In genomic region chr1:29152046-29152805, GRCh38 we compare ENCODE assay signal across 14 cellular contexts. TPM values are rescaled to one million over a fixed set of nuclear protein-coding genes. Genes with fewer than 3 reads are reported as not detected.
DNase-seq lines count a peak whose midpoint lies in the region; ATAC-seq lines count a peak whose summit lies in the region.
"Had no signal": no experiment of that assay in that cellular context is flagged by ENCODE, and none has a peak within 500 bp of the region (broad histone marks: within the 10 kb centered on the region; RNA-seq: fewer than 3 reads in every experiment).

No MANE protein-coding gene starts in this region.

- no peak overlapping the region for H2BK12ac ChIP-seq in trophoblast cell (ENCODE audit: low read length)

- H3K9ac ChIP-seq in trophoblast cell (ENCODE audit: low read length) (no peak overlapping the region), GM23248 (no peak overlapping the region)

- no peak overlapping the region for H4K8ac ChIP-seq in trophoblast cell (ENCODE audit: low read depth, low read length)

- no peak overlapping the region for H3K14ac ChIP-seq in trophoblast cell (ENCODE audit: low read length)

- ATAC-seq in activated naive CD8-positive, alpha-beta T cell treated with anti-CD3 and anti-CD28 coated beads, Interleukin-2, amount 10 ng/mL, durations not matched to agents 7 days and 5 days (ENCODE audit: low read depth): no peak
- ATAC-seq in activated naive CD8-positive, alpha-beta T cell treated with anti-CD3 and anti-CD28 coated beads, Interleukin-2, amount 50 U/mL, for 24 hours: no peak
- ATAC-seq in stimulated activated naive B cell treated with anti-CD40 and anti-IgM and Interleukin-4, amounts not matched to agents 10 μg/mL and 1 μg/mL and 100 μg/mL, for 72 hours (replicated peaks): no peak
- ATAC-seq: HCT116 had no signal

- no peaks in the 10 kb centered on the region for H3K9me2 ChIP-seq in GM23248 (ENCODE audit: insufficient read depth)

- no peak overlapping the region for H3K4me3 Mint-ChIP-seq in activated naive CD8-positive, alpha-beta T cell treated with anti-CD3 and anti-CD28 coated beads, Interleukin-2, amount 10 ng/mL, durations not matched to agents 7 days and 5 days
- no peak overlapping the region for H3K4me3 Mint-ChIP-seq in activated naive CD8-positive, alpha-beta T cell treated with anti-CD3 and anti-CD28 coated beads, Interleukin-2, amount 50 U/mL, for 24 hours
- no peak overlapping the region for H3K4me3 Mint-ChIP-seq in activated T-helper 1 cell treated with anti-CD3 and anti-CD28 coated beads, Interleukin-12 subunit alpha, Interleukin-12 subunit beta, Interleukin-2, Interleukin-4 antibody, amounts not matched to agents 30 ng/mL and 10 ng/mL and 1 ng/mL, durations not matched to agents 14 hours and 24 hours and 36 hours
- no peak overlapping the region for H3K4me3 Mint-ChIP-seq in stimulated activated naive B cell treated with anti-CD40 and anti-IgM and Interleukin-4, amounts not matched to agents 10 μg/mL and 1 μg/mL and 100 μg/mL, for 72 hours
- H3K4me3 Mint-ChIP-seq: CD8-positive, alpha-beta memory T cell had no signal

- WGBS in trophoblast cell (ENCODE audit: extremely low coverage, insufficient coverage, insufficient read length): no CpG with 5 or more reads among the region's 8 CpGs
- 95 to 96% methylated on average over 8 of the region's 8 CpGs for WGBS in GM23248 (ENCODE audit: low coverage in 1 of 2, low lambda C conversion rate in 2 of 2, missing lambda C conversion rate in 2 of 2), 2 experiments

- H3K23ac ChIP-seq in trophoblast cell (ENCODE audit: low read length): no peak overlapping the region

- no peak overlapping the region for H2BK5ac ChIP-seq in trophoblast cell (ENCODE audit: low read depth, low read length, poor library complexity)

- H3K4me2 ChIP-seq in trophoblast cell (ENCODE audit: low read length) (no peak overlapping the region), GM23248 (ENCODE audit: unreplicated experiment) (no peak overlapping the region)

- POLR2A ChIA-PET in activated naive CD8-positive, alpha-beta T cell treated with anti-CD3 and anti-CD28 coated beads, Interleukin-2, amount 10 ng/mL, durations not matched to agents 7 days and 5 days (lab: Charles Lee): no interaction called here

- no peak overlapping the region for H3K18ac ChIP-seq in trophoblast cell (ENCODE audit: low read length)

- H3K27me3 ChIP-seq in trophoblast cell (ENCODE audit: insufficient read depth, low read length): no peaks in the 10 kb centered on the region
- no peaks in the 10 kb centered on the region for H3K27me3 ChIP-seq in MG63
- no peaks in the 10 kb centered on the region for H3K27me3 ChIP-seq in GM23248 (replicated peaks; ENCODE audit: insufficient read depth)

- no peak overlapping the region for H2BK120ac ChIP-seq in trophoblast cell (ENCODE audit: insufficient read depth, low read length, poor library complexity)

- H4K12ac ChIP-seq in trophoblast cell (ENCODE audit: low read depth, low read length): no peak overlapping the region

- peaks cover 47% of the 10 kb centered on the region for H3F3A ChIP-seq in GM23248 (ENCODE audit: insufficient read depth)

- H3K27me3 Mint-ChIP-seq in activated naive CD8-positive, alpha-beta T cell treated with anti-CD3 and anti-CD28 coated beads, Interleukin-2, amount 10 ng/mL, durations not matched to agents 7 days and 5 days: no peaks in the 10 kb centered on the region
- no peaks in the 10 kb centered on the region for H3K27me3 Mint-ChIP-seq in activated naive CD8-positive, alpha-beta T cell treated with anti-CD3 and anti-CD28 coated beads, Interleukin-2, amount 50 U/mL, for 24 hours
- H3K27me3 Mint-ChIP-seq in activated T-helper 1 cell treated with anti-CD3 and anti-CD28 coated beads, Interleukin-12 subunit alpha, Interleukin-12 subunit beta, Interleukin-2, Interleukin-4 antibody, amounts not matched to agents 30 ng/mL and 10 ng/mL and 1 ng/mL, durations not matched to agents 14 hours and 24 hours and 36 hours (ENCODE audit: insufficient read depth): no peaks in the 10 kb centered on the region
- H3K27me3 Mint-ChIP-seq in stimulated activated naive B cell treated with anti-CD40 and anti-IgM and Interleukin-4, amounts not matched to agents 10 μg/mL and 1 μg/mL and 100 μg/mL, for 72 hours: no peaks in the 10 kb centered on the region
- H3K27me3 Mint-ChIP-seq: CD8-positive, alpha-beta memory T cell had no signal

- H3K4me3 ChIP-seq in trophoblast cell (ENCODE audit: low read depth, low read length): no peak overlapping the region
- no peak overlapping the region for H3K4me3 ChIP-seq in MG63
- no peak overlapping the region for H3K4me3 ChIP-seq in GM23248

- no peak overlapping the region for H2AK5ac ChIP-seq in trophoblast cell (ENCODE audit: low read length)

- H3K27ac ChIP-seq in trophoblast cell (ENCODE audit: low read depth, low read length) (no peak overlapping the region), GM23248 (no peak overlapping the region)
- H3K27ac ChIP-seq: 22Rv1 had no signal

- no peak overlapping the region for H3K27ac Mint-ChIP-seq in activated naive CD8-positive, alpha-beta T cell treated with anti-CD3 and anti-CD28 coated beads, Interleukin-2, amount 10 ng/mL, durations not matched to agents 7 days and 5 days
- no peak overlapping the region for H3K27ac Mint-ChIP-seq in activated naive CD8-positive, alpha-beta T cell treated with anti-CD3 and anti-CD28 coated beads, Interleukin-2, amount 50 U/mL, for 24 hours
- peak overlapping the region; percentile 15 for H3K27ac Mint-ChIP-seq in activated T-helper 1 cell treated with anti-CD3 and anti-CD28 coated beads, Interleukin-12 subunit alpha, Interleukin-12 subunit beta, Interleukin-2, Interleukin-4 antibody, amounts not matched to agents 30 ng/mL and 10 ng/mL and 1 ng/mL, durations not matched to agents 14 hours and 24 hours and 36 hours
- H3K27ac Mint-ChIP-seq in stimulated activated naive B cell treated with anti-CD40 and anti-IgM and Interleukin-4, amounts not matched to agents 10 μg/mL and 1 μg/mL and 100 μg/mL, for 72 hours: peak overlapping the region; percentile 51

- H3K4ac ChIP-seq in trophoblast cell (ENCODE audit: low read depth, low read length): no peak overlapping the region

- H2AFZ ChIP-seq in trophoblast cell (ENCODE audit: insufficient read depth, low read length, poor library complexity): no peak overlapping the region
- no peak overlapping the region for H2AFZ ChIP-seq in GM23248

- H3K9me3 ChIP-seq in trophoblast cell (ENCODE audit: insufficient read depth, low read depth, low read length) (no peaks in the 10 kb centered on the region), MG63 (no peaks in the 10 kb centered on the region), GM23248 (ENCODE audit: low read depth) (no peaks in the 10 kb centered on the region)

- H4K91ac ChIP-seq in trophoblast cell (ENCODE audit: low read depth, low read length): no peak overlapping the region

- H3K79me2 ChIP-seq in trophoblast cell (ENCODE audit: control insufficient read depth, insufficient read depth, low read length, poor library complexity) (peaks cover 3% of the 10 kb centered on the region), GM23248 (ENCODE audit: insufficient read depth) (peaks cover 82% of the 10 kb centered on the region)

- H3K36me3 ChIP-seq in trophoblast cell (ENCODE audit: control insufficient read depth in 1 of 2, insufficient read depth in 2 of 2, low read length in 2 of 2): peaks cover 58 to 71% of the 10 kb centered on the region in 2 experiments
- H3K36me3 ChIP-seq in MG63: peaks cover 96% of the 10 kb centered on the region
- peaks cover 76% of the 10 kb centered on the region for H3K36me3 ChIP-seq in GM23248 (ENCODE audit: low read depth)

- intact Hi-C loops in activated T-helper 1 cell treated with anti-CD3 and anti-CD28 coated beads, Interleukin-12 subunit alpha, Interleukin-12 subunit beta, Interleukin-2, Interleukin-4 antibody, amounts not matched to agents 30 ng/mL and 10 ng/mL and 1 ng/mL, durations not matched to agents 14 hours and 24 hours and 36 hours (cut with micrococcal nuclease): no loop called here

- 0 out of 2 replicates have a peak, but pooled peaks cover 4% of the 10 kb centered on the region for H4K20me1 ChIP-seq in GM23248 (ENCODE audit: insufficient read depth)

- H3K9me3 Mint-ChIP-seq in activated naive CD8-positive, alpha-beta T cell treated with anti-CD3 and anti-CD28 coated beads, Interleukin-2, amount 10 ng/mL, durations not matched to agents 7 days and 5 days: no peaks in the 10 kb centered on the region
- H3K9me3 Mint-ChIP-seq in activated naive CD8-positive, alpha-beta T cell treated with anti-CD3 and anti-CD28 coated beads, Interleukin-2, amount 50 U/mL, for 24 hours: no peaks in the 10 kb centered on the region
- H3K9me3 Mint-ChIP-seq in activated T-helper 1 cell treated with anti-CD3 and anti-CD28 coated beads, Interleukin-12 subunit alpha, Interleukin-12 subunit beta, Interleukin-2, Interleukin-4 antibody, amounts not matched to agents 30 ng/mL and 10 ng/mL and 1 ng/mL, durations not matched to agents 14 hours and 24 hours and 36 hours: no peaks in the 10 kb centered on the region
- H3K9me3 Mint-ChIP-seq in stimulated activated naive B cell treated with anti-CD40 and anti-IgM and Interleukin-4, amounts not matched to agents 10 μg/mL and 1 μg/mL and 100 μg/mL, for 72 hours: no peaks in the 10 kb centered on the region
- H3K9me3 Mint-ChIP-seq: CD8-positive, alpha-beta memory T cell had no signal

- peaks cover 55% of the 10 kb centered on the region for H3K36me3 Mint-ChIP-seq in activated naive CD8-positive, alpha-beta T cell treated with anti-CD3 and anti-CD28 coated beads, Interleukin-2, amount 10 ng/mL, durations not matched to agents 7 days and 5 days
- peaks cover 86% of the 10 kb centered on the region for H3K36me3 Mint-ChIP-seq in activated naive CD8-positive, alpha-beta T cell treated with anti-CD3 and anti-CD28 coated beads, Interleukin-2, amount 50 U/mL, for 24 hours (ENCODE audit: low read depth)
- peaks cover 67% of the 10 kb centered on the region for H3K36me3 Mint-ChIP-seq in activated T-helper 1 cell treated with anti-CD3 and anti-CD28 coated beads, Interleukin-12 subunit alpha, Interleukin-12 subunit beta, Interleukin-2, Interleukin-4 antibody, amounts not matched to agents 30 ng/mL and 10 ng/mL and 1 ng/mL, durations not matched to agents 14 hours and 24 hours and 36 hours (ENCODE audit: low read depth)
- peaks cover 60 to 74% of the 10 kb centered on the region in 2 donors for H3K36me3 Mint-ChIP-seq in stimulated activated naive B cell treated with anti-CD40 and anti-IgM and Interleukin-4, amounts not matched to agents 10 μg/mL and 1 μg/mL and 100 μg/mL, for 72 hours

- DNase-seq in activated naive CD8-positive, alpha-beta T cell treated with anti-CD3 and anti-CD28 coated beads, Interleukin-2, amount 10 ng/mL, durations not matched to agents 7 days and 5 days: peak; percentile 7
- no peak for DNase-seq in activated naive CD8-positive, alpha-beta T cell treated with anti-CD3 and anti-CD28 coated beads, Interleukin-2, amount 50 U/mL, for 24 hours
- DNase-seq in activated T-helper 1 cell treated with anti-CD3 and anti-CD28 coated beads, Interleukin-12 subunit alpha, Interleukin-12 subunit beta, Interleukin-2, Interleukin-4 antibody, amounts not matched to agents 30 ng/mL and 10 ng/mL and 1 ng/mL, durations not matched to agents 14 hours and 24 hours and 36 hours (ENCODE audit: low spot score): no peak
- DNase-seq in trophoblast cell (peak; percentile 58 to 87), MG63 (no peak), GM23248 (no peak)
- DNase-seq in stimulated activated naive B cell treated with anti-CD40 and anti-IgM and Interleukin-4, amounts not matched to agents 10 μg/mL and 1 μg/mL and 100 μg/mL, for 72 hours: no peak
- DNase-seq in activated naive CD4-positive, alpha-beta T cell treated with anti-CD3 and anti-CD28 coated beads, Interleukin-2, amount 50 U/mL, for 16 hours: no peak
- DNase-seq: Caco-2; CD8-positive, alpha-beta memory T cell; DMS53; GF-D8 had no signal

- H3K79me1 ChIP-seq in trophoblast cell (ENCODE audit: low read length): peaks cover 9% of the 10 kb centered on the region

- peaks cover 7 to 13% of the 10 kb centered on the region in 2 experiments for H3K4me1 ChIP-seq in trophoblast cell (ENCODE audit: control insufficient read depth in 1 of 2, insufficient read depth in 2 of 2, low read length in 2 of 2)
- H3K4me1 ChIP-seq in GM23248 (ENCODE audit: insufficient read depth): peaks cover 8% of the 10 kb centered on the region

- in situ Hi-C loops in GM23248 (cut with MboI): no loop called here

- peaks cover 3% of the 10 kb centered on the region for H3K4me1 Mint-ChIP-seq in activated naive CD8-positive, alpha-beta T cell treated with anti-CD3 and anti-CD28 coated beads, Interleukin-2, amount 10 ng/mL, durations not matched to agents 7 days and 5 days
- H3K4me1 Mint-ChIP-seq in activated naive CD8-positive, alpha-beta T cell treated with anti-CD3 and anti-CD28 coated beads, Interleukin-2, amount 50 U/mL, for 24 hours: peaks cover 1% of the 10 kb centered on the region
- no peaks in the 10 kb centered on the region for H3K4me1 Mint-ChIP-seq in activated T-helper 1 cell treated with anti-CD3 and anti-CD28 coated beads, Interleukin-12 subunit alpha, Interleukin-12 subunit beta, Interleukin-2, Interleukin-4 antibody, amounts not matched to agents 30 ng/mL and 10 ng/mL and 1 ng/mL, durations not matched to agents 14 hours and 24 hours and 36 hours (ENCODE audit: low read depth)
- peaks cover 0 to 4% of the 10 kb centered on the region in 2 donors for H3K4me1 Mint-ChIP-seq in stimulated activated naive B cell treated with anti-CD40 and anti-IgM and Interleukin-4, amounts not matched to agents 10 μg/mL and 1 μg/mL and 100 μg/mL, for 72 hours

RNA-seq across cellular contexts. Expression of gene TMEM200B, which starts 28.5 kb away (rescaled TPM):
- total RNA-seq in activated naive CD8-positive, alpha-beta T cell treated with anti-CD3 and anti-CD28 coated beads, Interleukin-2, amount 10 ng/mL, durations not matched to agents 7 days and 5 days: not detected
- 0.47 and 0.56 TPM in 2 replicates for total RNA-seq in activated T-helper 1 cell treated with anti-CD3 and anti-CD28 coated beads, Interleukin-12 subunit alpha, Interleukin-12 subunit beta, Interleukin-2, Interleukin-4 antibody, amounts not matched to agents 30 ng/mL and 10 ng/mL and 1 ng/mL, durations not matched to agents 14 hours and 24 hours and 36 hours
- 11.1 and 11.8 TPM in 2 replicates for polyA plus RNA-seq in trophoblast cell (2013)
- total RNA-seq in MG63 (2014; rRNA removed; shearing (Covaris generic); ENCODE audit: low replicate concordance): 17.9 and 20.7 TPM in 2 replicates
- total RNA-seq in GM23248 (2014; rRNA removed; shearing (Covaris generic)): 20.4 TPM in 2 replicates
- polyA plus RNA-seq in GM23248 (2016; fragmentation: Nextera tagmentation; extraction: Ambion mirVana): 5.1 and 6.3 TPM in 2 replicates

RNA-seq across cellular contexts. Expression of gene SRSF4, which starts 29.5 kb away (rescaled TPM):
- total RNA-seq in activated naive CD8-positive, alpha-beta T cell treated with anti-CD3 and anti-CD28 coated beads, Interleukin-2, amount 10 ng/mL, durations not matched to agents 7 days and 5 days: 100 to 1,000 TPM; 119 to 129 TPM
- 129 and 135 TPM in 2 replicates for total RNA-seq in activated T-helper 1 cell treated with anti-CD3 and anti-CD28 coated beads, Interleukin-12 subunit alpha, Interleukin-12 subunit beta, Interleukin-2, Interleukin-4 antibody, amounts not matched to agents 30 ng/mL and 10 ng/mL and 1 ng/mL, durations not matched to agents 14 hours and 24 hours and 36 hours
- polyA plus RNA-seq in trophoblast cell (2013): 84.2 and 87.4 TPM in 2 replicates
- 29.8 and 58.1 TPM in 2 replicates for total RNA-seq in MG63 (2014; rRNA removed; shearing (Covaris generic); ENCODE audit: low replicate concordance)
- total RNA-seq in GM23248 (2014; rRNA removed; shearing (Covaris generic)): 36.3 and 45.0 TPM in 2 replicates
- polyA plus RNA-seq in GM23248 (2016; fragmentation: Nextera tagmentation; extraction: Ambion mirVana): 60.8 and 65.6 TPM in 2 replicates

Comparison
In these comparisons a context has a peak if more than half of its experiments do, and no peak if none do; other contexts are left out.
1. DNase-seq: peak in activated naive CD8-positive, alpha-beta T cell treated with anti-CD3 and anti-CD28 coated beads, Interleukin-2, amount 10 ng/mL, durations not matched to agents 7 days and 5 days (single experiment) and trophoblast cell (2 of 2); none in activated naive CD8-positive, alpha-beta T cell treated with anti-CD3 and anti-CD28 coated beads, Interleukin-2, amount 50 U/mL, for 24 hours (single experiment), activated T-helper 1 cell treated with anti-CD3 and anti-CD28 coated beads, Interleukin-12 subunit alpha, Interleukin-12 subunit beta, Interleukin-2, Interleukin-4 antibody, amounts not matched to agents 30 ng/mL and 10 ng/mL and 1 ng/mL, durations not matched to agents 14 hours and 24 hours and 36 hours (single experiment), stimulated activated naive B cell treated with anti-CD40 and anti-IgM and Interleukin-4, amounts not matched to agents 10 μg/mL and 1 μg/mL and 100 μg/mL, for 72 hours (single experiment), activated naive CD4-positive, alpha-beta T cell treated with anti-CD3 and anti-CD28 coated beads, Interleukin-2, amount 50 U/mL, for 16 hours (single experiment), MG63 (single experiment) and GM23248 (single experiment).
2. H3K27ac Mint-ChIP-seq: peak in activated T-helper 1 cell treated with anti-CD3 and anti-CD28 coated beads, Interleukin-12 subunit alpha, Interleukin-12 subunit beta, Interleukin-2, Interleukin-4 antibody, amounts not matched to agents 30 ng/mL and 10 ng/mL and 1 ng/mL, durations not matched to agents 14 hours and 24 hours and 36 hours (single experiment) and stimulated activated naive B cell treated with anti-CD40 and anti-IgM and Interleukin-4, amounts not matched to agents 10 μg/mL and 1 μg/mL and 100 μg/mL, for 72 hours (single experiment); none in activated naive CD8-positive, alpha-beta T cell treated with anti-CD3 and anti-CD28 coated beads, Interleukin-2, amount 10 ng/mL, durations not matched to agents 7 days and 5 days (single experiment) and activated naive CD8-positive, alpha-beta T cell treated with anti-CD3 and anti-CD28 coated beads, Interleukin-2, amount 50 U/mL, for 24 hours (single experiment).
3. RNA of gene TMEM200B, which starts 28.5 kb away (total RNA-seq): 20.4 TPM in GM23248 and 17.9 to 20.7 TPM in MG63; 0.47 to 0.56 TPM in activated T-helper 1 cell treated with anti-CD3 and anti-CD28 coated beads, Interleukin-12 subunit alpha, Interleukin-12 subunit beta, Interleukin-2, Interleukin-4 antibody, amounts not matched to agents 30 ng/mL and 10 ng/mL and 1 ng/mL, durations not matched to agents 14 hours and 24 hours and 36 hours and not detected in activated naive CD8-positive, alpha-beta T cell treated with anti-CD3 and anti-CD28 coated beads, Interleukin-2, amount 10 ng/mL, durations not matched to agents 7 days and 5 days; every median in the first group is over 10 times any median in the second.